In the genomic region with DNA sequence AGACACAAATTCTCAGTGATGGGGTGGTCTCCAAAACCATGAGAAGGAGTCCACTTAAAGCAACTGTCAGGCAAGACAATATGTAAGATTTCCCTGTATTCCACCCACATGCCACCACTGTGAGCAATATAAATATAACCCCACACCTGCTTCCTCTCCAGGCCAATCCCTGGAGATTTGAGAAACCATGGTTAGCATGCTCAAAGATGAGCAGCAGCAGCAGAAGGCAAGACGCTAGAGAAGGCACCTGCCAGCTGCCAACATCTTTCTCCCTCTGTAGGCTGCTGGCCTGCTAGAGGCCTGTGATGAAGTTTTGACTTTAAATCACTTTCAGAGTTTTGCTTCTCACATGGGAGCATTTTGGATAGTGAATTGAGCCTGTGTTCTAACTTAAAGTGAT, we compare ENCODE assay signal across 11 cellular contexts. TPM values are rescaled to one million over a fixed set of nuclear protein-coding genes. Genes with fewer than 3 reads are reported as not detected.
DNase-seq lines count a peak whose midpoint lies in the region; ATAC-seq and TF ChIP-seq lines count a peak whose summit lies in the region.
"Had no signal": no experiment of that assay in that cellular context is flagged by ENCODE, and none has a peak within 500 bp of the region (broad histone marks: within the 10 kb centered on the region; RNA-seq: fewer than 3 reads in every experiment).

No MANE protein-coding gene starts in this region.

- H3K36me3 ChIP-seq in heart right ventricle = peaks cover 0 to 5% (median 0%) of the 10 kb centered on the region in 9 donors
- H3K36me3 ChIP-seq in breast epithelium = no peaks in the 10 kb centered on the region
- H3K36me3 ChIP-seq in mucosa of descending colon (ENCODE audit: low read depth) = no peaks in the 10 kb centered on the region
- H3K36me3 ChIP-seq in vagina = no peaks in the 10 kb centered on the region

- H3K27me3 ChIP-seq in heart right ventricle (no peaks in the 10 kb centered on the region), breast epithelium (no peaks in the 10 kb centered on the region), vagina (no peaks in the 10 kb centered on the region)

- TF ChIP-seq CTCF in heart right ventricle (IDR thresholded peaks at IDR 0.05) = no peak
- no peak for TF ChIP-seq CTCF in breast epithelium (IDR thresholded peaks at IDR 0.05)
- no peak for TF ChIP-seq CTCF in mucosa of descending colon (IDR thresholded peaks at IDR 0.05)
- no peak for TF ChIP-seq CTCF in vagina (IDR thresholded peaks at IDR 0.05)
- TF ChIP-seq CTCF in omental fat pad (IDR thresholded peaks at IDR 0.05) = no peak

- ATAC-seq in heart right ventricle (peak in 4 of 8 donors; percentile 20 to 58 (median 52)), Right ventricle myocardium superior (ENCODE audit: poor library complexity) (no peak), mucosa of descending colon (peak; percentile 25), HG03354 (IDR thresholded peaks at IDR 0.05; ENCODE audit: poor library complexity, severe bottlenecking, unreplicated experiment) (no peak), omental fat pad (ENCODE audit: low FRiP score) (no peak)
- ATAC-seq: GM12878 had no signal

- H3K4me1 ChIP-seq in heart right ventricle (peaks cover 0 to 35% (median 7%) of the 10 kb centered on the region in 9 donors), breast epithelium (no peaks in the 10 kb centered on the region), mucosa of descending colon (ENCODE audit: low read depth) (peaks cover 9% of the 10 kb centered on the region), vagina (peaks cover 15% of the 10 kb centered on the region)

- H3K9me3 ChIP-seq in heart right ventricle (peaks cover 0 to 13% (median 0%) of the 10 kb centered on the region in 11 donors), breast epithelium (no peaks in the 10 kb centered on the region), mucosa of descending colon (no peaks in the 10 kb centered on the region), vagina (no peaks in the 10 kb centered on the region)

- TF ChIP-seq POLR2A in breast epithelium (IDR thresholded peaks at IDR 0.05) (no peak), vagina (IDR thresholded peaks at IDR 0.05) (no peak)

- WGBS in heart right ventricle, 2 donors = 37 to 56% methylated on average over 1 of the region's 1 CpG

- H3K27ac ChIP-seq in heart right ventricle (peak overlapping the region in 6 of 10 donors; percentile 7 to 83 (median 42)), breast epithelium (peak overlapping the region; percentile 85 to 94), vagina (peak overlapping the region; percentile 93)

- DNase-seq in heart right ventricle (no peak), Right ventricle myocardium superior (no peak), breast epithelium (ENCODE audit: low spot score in 2 of 2) (no peak), mucosa of descending colon (no peak), vagina (ENCODE audit: extremely low spot score in 2 of 2) (no peak), HuH-7 (ENCODE audit: low spot score) (no peak), omental fat pad (ENCODE audit: low spot score) (no peak)
- DNase-seq: activated gamma-delta T cell treated with Interleukin-2 at 50 U/mL for 16 hours, kidney had no signal

- intact Hi-C loops in heart right ventricle (cut with DNase I) = no loop called here
- intact Hi-C loops in Right ventricle myocardium superior (cut with DNase I) = no loop called here
- intact Hi-C loops in breast epithelium (cut with DNase I; ENCODE audit: low total_unique reads) = no loop called here
- intact Hi-C loops in mucosa of descending colon (cut with DNase I, micrococcal nuclease) = no loop called here
- intact Hi-C loops in vagina (cut with DNase I) = loop anchor here (2.0 kb wide), 1 partner anchor 16 kb away; no protein-coding TSS in a partner anchor

- H3K4me3 ChIP-seq in heart right ventricle (no peak overlapping the region), breast epithelium (peak overlapping the region in 1 of 3 donors; percentile 36), mucosa of descending colon (no peak overlapping the region), vagina (no peak overlapping the region)
- H3K4me3 ChIP-seq: GM12878 had no signal

RNA-seq across cellular contexts. Expression of gene SOD2, which starts 7.9 kb away (rescaled TPM):
- total RNA-seq in heart right ventricle (1,000 to 10,000 TPM in 1 of 10 donors, 100 to 1,000 TPM in 9; 720 to 1,111 (median 848) TPM), Right ventricle myocardium superior (1,058 TPM), breast epithelium (1,000 to 10,000 TPM in 2 of 3 donors, 100 to 1,000 TPM in 1; 999 to 1,273 (median 1,163) TPM), mucosa of descending colon (100 to 1,000 TPM; 286 to 462 (median 400) TPM), vagina (597 TPM), omental fat pad (1,000 to 10,000 TPM in 2 of 4 donors, 100 to 1,000 TPM in 2; 455 to 1,833 (median 1,242) TPM)
- polyA plus RNA-seq in heart right ventricle = 100 to 1,000 TPM; 144 to 208 TPM

RNA-seq across cellular contexts. Expression of gene WTAP, which starts 26.3 kb away (rescaled TPM):
- total RNA-seq in heart right ventricle (10 to 100 TPM; 44.4 to 70.1 (median 47.2) TPM), Right ventricle myocardium superior (40.1 TPM), breast epithelium (100 to 1,000 TPM; 115 to 153 (median 116) TPM), mucosa of descending colon (10 to 100 TPM; 81.1 to 85.8 (median 84.4) TPM), vagina (85.0 TPM), omental fat pad (100 to 1,000 TPM in 2 of 4 donors, 10 to 100 TPM in 2; 74.8 to 202 (median 133) TPM)
- 10 to 100 TPM; 47.8 to 50.4 TPM for polyA plus RNA-seq in heart right ventricle

Comparison
In these comparisons a context has a peak if more than half of its experiments do, and no peak if none do; other contexts are left out.
1. H3K27ac ChIP-seq: peak in every context shown above with its lines; median percentile 93 in vagina; 90 in breast epithelium; 42 in heart right ventricle.